ENCODE assay signal across 8 cellular contexts in genomic region chr14:73752297-73752992, GRCh38. TPM values are rescaled to one million over a fixed set of nuclear protein-coding genes. Genes with fewer than 3 reads are reported as not detected.
DNase-seq lines count a peak whose midpoint lies in the region; ATAC-seq and TF ChIP-seq lines count a peak whose summit lies in the region.

No MANE protein-coding gene starts in this region.

- TF ChIP-seq POLR2A in upper lobe of left lung (IDR thresholded peaks at IDR 0.05) = no peak

- H3K36me3 ChIP-seq in SJSA1 (peaks cover 3% of the 10 kb centered on the region; the same call in 1 of the 2 replicates), lung (ENCODE audit: control insufficient read depth in 2 of 2, insufficient read depth in 2 of 2, low read length in 2 of 2) (peaks cover 0 to 2% of the 10 kb centered on the region in 2 donors), upper lobe of left lung (no peaks in the 10 kb centered on the region)

- TF ChIP-seq EP300 in upper lobe of left lung (IDR thresholded peaks at IDR 0.05) = no peak

- H3K4me1 ChIP-seq in SJSA1 (replicated peaks) (peaks cover 74% of the 10 kb centered on the region), lung (ENCODE audit: control insufficient read depth in 2 of 2, insufficient read depth in 2 of 2, low read length in 2 of 2) (peaks cover 63 to 69% of the 10 kb centered on the region in 2 donors), upper lobe of left lung (peaks cover 90 to 100% (median 97%) of the 10 kb centered on the region in 4 donors)

- peak; percentile 28 to 61 for DNase-seq in NCI-H2081 (lab: John Stamatoyannopoulos, UW)
- no peak for DNase-seq in NCI-H2081 treated with DMSO at 0.1 percent for 48 hours (lab: John Stamatoyannopoulos, UW)
- DNase-seq in SJSA1 (ENCODE audit: low read depth in 1 of 2, low spot score in 2 of 2) = peak; percentile 73 to 79
- peak; percentile 67 for DNase-seq in choroid plexus epithelial cell (ENCODE audit: low read depth)
- no peak for DNase-seq in lung (ENCODE audit: low spot score)
- no peak for DNase-seq in upper lobe of left lung
- no peak for DNase-seq in NCI-H748 (lab: John Stamatoyannopoulos, UW; ENCODE audit: unreplicated experiment)

- H3K9me3 ChIP-seq in SJSA1 (replicated peaks) (no peaks in the 10 kb centered on the region), lung (ENCODE audit: control insufficient read depth in 2 of 2, insufficient read depth in 1 of 2, low read length in 1 of 2) (no peaks in the 10 kb centered on the region), upper lobe of left lung (no peaks in the 10 kb centered on the region)

- 34 to 44% methylated on average over 7 of the region's 7 CpGs for WGBS in lung, 2 donors
- WGBS in upper lobe of left lung, 2 donors = 32 to 33% methylated on average over 7 of the region's 7 CpGs

- no peak overlapping the region for H3K4me3 ChIP-seq in SJSA1
- no peak overlapping the region for H3K4me3 ChIP-seq in choroid plexus epithelial cell (ENCODE audit: low read depth, low read length)
- H3K4me3 ChIP-seq in lung = no peak overlapping the region
- H3K4me3 ChIP-seq in upper lobe of left lung = no peak overlapping the region

- H3K27ac ChIP-seq in SJSA1 (peak overlapping the region; percentile 40), lung (ENCODE audit: low read depth in 1 of 2, low read length in 1 of 2) (peak overlapping the region; percentile 85 to 91), upper lobe of left lung (peak overlapping the region; percentile 84 to 98 (median 96))

- TF ChIP-seq CTCF in choroid plexus epithelial cell (conservative IDR thresholded peaks at IDR 0.05; ENCODE audit: low read depth, low read length) (peak; percentile 60), lung (IDR thresholded peaks at IDR 0.05; ENCODE audit: control extremely low read depth, extremely low read depth) (no peak), upper lobe of left lung (IDR thresholded peaks at IDR 0.05) (peak in 5 of 6 experiments; percentile 8 to 40 (median 26))

- ATAC-seq in lung (ENCODE audit: insufficient read depth, low FRiP score) (no peak), upper lobe of left lung (ENCODE audit: low FRiP score in 2 of 2) (peak in 1 of 2 donors; percentile 40), HG03135 (IDR thresholded peaks at IDR 0.05; ENCODE audit: unreplicated experiment) (no peak)

- H3K27me3 ChIP-seq in SJSA1 (replicated peaks) = no peaks in the 10 kb centered on the region
- no peaks in the 10 kb centered on the region for H3K27me3 ChIP-seq in lung (ENCODE audit: control insufficient read depth, insufficient read depth)
- H3K27me3 ChIP-seq in upper lobe of left lung = no peaks in the 10 kb centered on the region

RNA-seq across cellular contexts. Expression of gene PNMA1, which starts 38.3 kb away (rescaled TPM):
- total RNA-seq in SJSA1 (2014; rRNA removed; shearing (Covaris generic)) = 16.7 and 21.6 TPM in 2 replicates
- total RNA-seq in lung (10 to 100 TPM; 31.9 to 34.1 TPM), upper lobe of left lung (10 to 100 TPM in 5 of 6 donors, 1 to 10 TPM in 1; 9.9 to 28.9 (median 15.2) TPM)
- polyA plus RNA-seq in lung = 10 to 100 TPM; 11.0 to 19.6 TPM

Comparison
In these comparisons a context has a peak if more than half of its experiments do, and no peak if none do; other contexts are left out.
1. DNase-seq: peak in NCI-H2081 (2 of 2), SJSA1 (2 of 2) and choroid plexus epithelial cell (single experiment); none in NCI-H2081 treated with DMSO at 0.1 percent for 48 hours (single experiment), lung (single experiment), upper lobe of left lung (0 of 2) and NCI-H748 (single experiment).
2. H3K27ac ChIP-seq: peak in every context shown above with its lines; median percentile 96 in upper lobe of left lung; 88 in lung; 40 in SJSA1.